In genomic region chr18:47604041-47604440, GRCh38 we compare ENCODE assay signal across 24 cellular contexts.
DNase-seq lines count a peak whose midpoint lies in the region; ATAC-seq and TF ChIP-seq lines count a peak whose summit lies in the region.
"Had no signal": no experiment of that assay in that cellular context is flagged by ENCODE, and none has a peak within 500 bp of the region (broad histone marks: within the 10 kb centered on the region; RNA-seq: fewer than 3 reads in every experiment).

No MANE protein-coding gene starts in this region.

- no peaks in the 10 kb centered on the region for H4K20me1 ChIP-seq in osteoblast (ENCODE audit: insufficient read depth, low read length)

- no peaks in the 10 kb centered on the region for H3K36me3 ChIP-seq in A673 (ENCODE audit: insufficient read depth, low read length, poor library complexity, severe bottlenecking)
- no peaks in the 10 kb centered on the region for H3K36me3 ChIP-seq in esophagus muscularis mucosa
- H3K36me3 ChIP-seq in osteoblast (ENCODE audit: insufficient read depth, low read length): no peaks in the 10 kb centered on the region
- H3K36me3 ChIP-seq: BE2C had no signal

- DNase-seq in A673 (ENCODE audit: low spot score) (peak; percentile 9), COR-L47 (lab: John Stamatoyannopoulos, UW) (peak; percentile 23), NCI-H69 (lab: John Stamatoyannopoulos, UW) (peak; percentile 85), esophagus muscularis mucosa (ENCODE audit: extremely low spot score) (peak; percentile 88), osteoblast (ENCODE audit: insufficient read length, low spot score, missing footprints) (no peak), NCI-H524 treated with DMSO at 0.1 percent for 48 hours (lab: John Stamatoyannopoulos, UW) (no peak)
- no peak for DNase-seq in activated CD4-positive, alpha-beta T cell treated with anti-CD3 and anti-CD28 coated beads for 4 hours
- DNase-seq: BE2C; CD8-positive, alpha-beta memory T cell; DMS153; GM23248; H7; MV-4-11; NCI-H1417 treated with DMSO at 0.1 percent for 48 hours; NCI-H187 treated with DMSO at 0.1 percent for 48 hours; NCI-H2107; NCI-H226; NCI-H510A; NCI-H82; SHP77; T-cell had no signal

- H3K27ac ChIP-seq in A673 (ENCODE audit: low read depth, low read length, poor library complexity, severe bottlenecking) (no peak overlapping the region), esophagus muscularis mucosa (replicated peaks in 1 of 4) (no peak overlapping the region), osteoblast (ENCODE audit: low read depth, low read length) (no peak overlapping the region)
- H3K27ac ChIP-seq: GM23248, RWPE1 had no signal

- H3K79me2 ChIP-seq in osteoblast (ENCODE audit: insufficient read depth, low read length): no peaks in the 10 kb centered on the region

- 74% methylated on average over 5 of the region's 5 CpGs for WGBS in esophagus muscularis mucosa

- H3K27me3 ChIP-seq in A673 (replicated peaks; ENCODE audit: insufficient read depth, low read depth, low read length, poor library complexity) (peaks cover 21% of the 10 kb centered on the region), esophagus muscularis mucosa (no peaks in the 10 kb centered on the region), osteoblast (ENCODE audit: insufficient read depth, low read length) (no peaks in the 10 kb centered on the region)
- H3K27me3 ChIP-seq: BE2C had no signal

- TF ChIP-seq CTCF in A673 (conservative IDR thresholded peaks at IDR 0.05; ENCODE audit: low read depth, low read length) (no peak), esophagus muscularis mucosa (IDR thresholded peaks at IDR 0.05) (no peak), osteoblast (IDR thresholded peaks at IDR 0.05; ENCODE audit: extremely low read depth, low read depth, low read length) (no peak)

- no TSS peak for BruUV-seq in A673 (replicated peaks; lab: Mats Ljungman, UMichigan)

- H2AFZ ChIP-seq in osteoblast (ENCODE audit: low read length): no peak overlapping the region
- H2AFZ ChIP-seq: GM23248 had no signal

- H3K4me1 ChIP-seq in A673 (ENCODE audit: insufficient read depth, low read length, poor library complexity, severe bottlenecking): no peaks in the 10 kb centered on the region
- no peaks in the 10 kb centered on the region for H3K4me1 ChIP-seq in esophagus muscularis mucosa
- no peaks in the 10 kb centered on the region for H3K4me1 ChIP-seq in osteoblast (ENCODE audit: insufficient read depth, low read length)
- H3K4me1 ChIP-seq: BE2C had no signal

- POLR2A ChIA-PET in A673 (lab: Charles Lee; ENCODE audit: low non-redundant PET): no interaction called here

- no peak overlapping the region for H3K4me2 ChIP-seq in osteoblast (ENCODE audit: insufficient read depth, low read length)

- H3K9me3 ChIP-seq in A673 (ENCODE audit: low read depth, low read length, poor library complexity, severe bottlenecking) (no peaks in the 10 kb centered on the region), esophagus muscularis mucosa (no peaks in the 10 kb centered on the region), osteoblast (ENCODE audit: low read depth, low read length) (no peaks in the 10 kb centered on the region)
- H3K9me3 ChIP-seq: BE2C had no signal

- TF ChIP-seq POLR2A in esophagus muscularis mucosa (IDR thresholded peaks at IDR 0.05; ENCODE audit: low read depth): no peak

- TF ChIP-seq EP300 in esophagus muscularis mucosa (IDR thresholded peaks at IDR 0.05): no peak

- H3K4me3 ChIP-seq in A673 (ENCODE audit: low read depth, low read length, poor library complexity, severe bottlenecking) (no peak overlapping the region), esophagus muscularis mucosa (no peak overlapping the region), osteoblast (ENCODE audit: insufficient read depth, low read length) (no peak overlapping the region)
- H3K4me3 ChIP-seq: GM23248 had no signal

- CTCF ChIA-PET in A673 (lab: Charles Lee): no interaction called here

- ATAC-seq in GM21528 (IDR thresholded peaks at IDR 0.05; ENCODE audit: low FRiP score, unreplicated experiment): no peak
- ATAC-seq: HepG2, T-cell had no signal

- intact Hi-C loops in A673 (cut with micrococcal nuclease; ENCODE audit: unreplicated experiment) (no loop called here), esophagus muscularis mucosa (cut with DNase I) (no loop called here)

Comparison
In these comparisons a context has a peak if more than half of its experiments do, and no peak if none do; other contexts are left out.
1. DNase-seq: peak in A673 (single experiment), COR-L47 (single experiment), NCI-H69 (single experiment) and esophagus muscularis mucosa (single experiment); none in osteoblast (single experiment), activated CD4-positive, alpha-beta T cell treated with anti-CD3 and anti-CD28 coated beads for 4 hours (0 of 2) and NCI-H524 treated with DMSO at 0.1 percent for 48 hours (single experiment).